Comparison of ENCODE assay signal across 12 cellular contexts in genomic region chr2:55985406-55985805, GRCh38.
DNase-seq lines count a peak whose midpoint lies in the region; ATAC-seq and TF ChIP-seq lines count a peak whose summit lies in the region.
"Had no signal": no experiment of that assay in that cellular context is flagged by ENCODE, and none has a peak within 500 bp of the region (broad histone marks: within the 10 kb centered on the region; RNA-seq: fewer than 3 reads in every experiment).

No MANE protein-coding gene starts in this region.

- H3K27ac ChIP-seq in GM23248, result no peak overlapping the region

- no peak overlapping the region for H2AFZ ChIP-seq in GM23248

- no peak overlapping the region for H3K9ac ChIP-seq in GM23248

- DNase-seq in GM13976 (ENCODE audit: low spot score) (peak; percentile 7), GM20000 (ENCODE audit: low spot score) (peak; percentile 6), NOMO-1 treated with dmso at 0.1 percent for 144 hours (lab: John Stamatoyannopoulos, UW; ENCODE audit: unreplicated experiment) (peak; percentile 44), DMS114 treated with DMSO at 0.1 percent for 48 hours (lab: John Stamatoyannopoulos, UW; ENCODE audit: unreplicated experiment) (no peak), NCI-H526 treated with DMSO at 0.1 percent for 48 hours (lab: John Stamatoyannopoulos, UW) (no peak), NCI-H2081 treated with DMSO at 0.1 percent for 48 hours (lab: John Stamatoyannopoulos, UW) (no peak), GM23248 (no peak)
- DNase-seq: activated CD4-positive, alpha-beta T cell treated with anti-CD3 and anti-CD28 coated beads, Interleukin-2, amount 50 U/mL, for 48 hours; BE2C; mesendoderm; small intestine had no signal

- H3K4me2 ChIP-seq in GM23248 (ENCODE audit: unreplicated experiment), result no peak overlapping the region

- peaks cover 14% of the 10 kb centered on the region for H3K4me1 ChIP-seq in GM23248 (ENCODE audit: insufficient read depth)
- H3K4me1 ChIP-seq: BE2C had no signal

- no peaks in the 10 kb centered on the region for H4K20me1 ChIP-seq in GM23248 (ENCODE audit: insufficient read depth)

- H3K4me3 ChIP-seq in GM23248, result no peak overlapping the region

- in situ Hi-C loops in GM13976 (cut with MboI; ENCODE audit: low sequenced_read_pairs, unreplicated experiment), result no loop called here
- in situ Hi-C loops in GM23248 (cut with MboI), result no loop called here

- H3K27me3 ChIP-seq in GM23248 (replicated peaks; ENCODE audit: insufficient read depth), result no peaks in the 10 kb centered on the region
- H3K27me3 ChIP-seq: BE2C had no signal

- TF ChIP-seq CTCF in GM13976 (IDR thresholded peaks at IDR 0.05; ENCODE audit: borderline replicate concordance, control extremely low read depth, extremely low read depth, insufficient read depth, missing control alignments) (no peak), GM20000 (IDR thresholded peaks at IDR 0.05; ENCODE audit: extremely low read depth, missing control alignments) (no peak)

- no peaks in the 10 kb centered on the region for H3K36me3 ChIP-seq in GM23248 (ENCODE audit: low read depth)
- H3K36me3 ChIP-seq: BE2C had no signal

- H3F3A ChIP-seq in GM23248 (ENCODE audit: insufficient read depth), result peaks cover 5% of the 10 kb centered on the region; the same call in 1 of the 2 replicates

- H3K79me2 ChIP-seq in GM23248 (ENCODE audit: insufficient read depth), result no peaks in the 10 kb centered on the region

- no peaks in the 10 kb centered on the region for H3K9me2 ChIP-seq in GM23248 (ENCODE audit: insufficient read depth)

- H3K9me3 ChIP-seq in GM23248 (ENCODE audit: low read depth), result no peaks in the 10 kb centered on the region
- H3K9me3 ChIP-seq: BE2C had no signal

- 95 to 96% methylated on average over 1 of the region's 1 CpG for WGBS in GM23248 (ENCODE audit: low coverage in 1 of 2, low lambda C conversion rate in 2 of 2, missing lambda C conversion rate in 2 of 2), 2 experiments

- ATAC-seq in HG03064 (IDR thresholded peaks at IDR 0.05; ENCODE audit: low read depth, unreplicated experiment), result peak; percentile 92

Comparison
In these comparisons a context has a peak if more than half of its experiments do, and no peak if none do; other contexts are left out.
1. DNase-seq: peak in GM13976 (single experiment), GM20000 (single experiment) and NOMO-1 treated with dmso at 0.1 percent for 144 hours (single experiment); none in DMS114 treated with DMSO at 0.1 percent for 48 hours (single experiment), NCI-H526 treated with DMSO at 0.1 percent for 48 hours (single experiment), NCI-H2081 treated with DMSO at 0.1 percent for 48 hours (single experiment) and GM23248 (single experiment).